ENCODE assay signal across 18 cellular contexts in the genomic region with DNA sequence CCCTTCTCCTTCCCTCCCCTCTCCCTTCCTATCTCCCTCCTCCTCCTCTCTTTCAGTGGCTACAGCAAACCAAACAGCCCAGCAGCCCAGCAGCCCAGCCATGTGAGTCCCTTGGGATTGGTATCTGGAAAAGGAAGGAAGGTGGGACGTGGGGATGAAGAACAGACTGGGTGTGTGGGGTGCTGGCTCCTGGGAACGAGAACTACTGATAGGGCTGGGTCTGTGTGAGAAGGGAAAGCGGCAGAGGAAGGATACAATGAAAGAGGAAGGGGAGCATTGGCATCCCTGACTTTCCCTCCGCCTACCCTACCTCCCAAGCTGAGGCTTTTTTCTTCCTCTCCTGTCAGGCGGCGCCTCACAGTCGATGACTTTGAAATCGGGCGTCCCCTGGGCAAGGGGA. TPM values are rescaled to one million over a fixed set of nuclear protein-coding genes. Genes with fewer than 3 reads are reported as not detected.
A peak's percentile ranks its signal among the peaks of the same experiment; 100 is the strongest.
DNase-seq lines count a peak whose midpoint lies in the region; TF ChIP-seq lines count a peak whose summit lies in the region.
"Had no signal": no experiment of that assay in that cellular context is flagged by ENCODE, and none has a peak within 500 bp of the region (broad histone marks: within the 10 kb centered on the region; RNA-seq: fewer than 3 reads in every experiment).

No MANE protein-coding gene starts in this region.

- intact Hi-C loops in esophagus muscularis mucosa (cut with DNase I): no loop called here

- H3K18ac ChIP-seq in mesendoderm (ENCODE audit: low read length): no peak overlapping the region

- CTCF ChIA-PET in GM10248 (lab: Yijun Ruan, JAX): no interaction called here

- H3K27ac ChIP-seq in esophagus muscularis mucosa (replicated peaks in 1 of 4) (no peak overlapping the region), mesendoderm (ENCODE audit: low read depth, low read length) (no peak overlapping the region)
- H3K27ac ChIP-seq: SK-N-MC had no signal

- no peak overlapping the region for H4K8ac ChIP-seq in mesendoderm (ENCODE audit: low read depth, low read length)

- H3K36me3 ChIP-seq in ES-I3 (ENCODE audit: insufficient read depth, low read length) (no peaks in the 10 kb centered on the region; the same call in none of the 2 replicates), esophagus muscularis mucosa (no peaks in the 10 kb centered on the region), mesendoderm (ENCODE audit: control insufficient read depth, insufficient read depth, low read length) (no peaks in the 10 kb centered on the region)
- H3K36me3 ChIP-seq: MG63 had no signal

- no peaks in the 10 kb centered on the region for H3K79me1 ChIP-seq in mesendoderm (ENCODE audit: low read length)

- H3K27me3 ChIP-seq in esophagus muscularis mucosa (no peaks in the 10 kb centered on the region), mesendoderm (ENCODE audit: insufficient read depth, low read length, poor library complexity) (no peaks in the 10 kb centered on the region)
- H3K27me3 ChIP-seq: MG63 had no signal

- no peak overlapping the region for H3K4ac ChIP-seq in mesendoderm (ENCODE audit: low read depth, low read length)

- no peak overlapping the region for H2BK120ac ChIP-seq in mesendoderm (ENCODE audit: low read depth, low read length)

- peak overlapping the region; percentile 86; the same call in 1 of the 2 replicates for H3K9ac ChIP-seq in ES-I3 (ENCODE audit: low read depth, low read length)
- peak overlapping the region; percentile 4 for H3K9ac ChIP-seq in mesendoderm (ENCODE audit: low read length)

- no peak overlapping the region for H2BK15ac ChIP-seq in mesendoderm (replicated peaks; ENCODE audit: low read depth)

- TF ChIP-seq POLR2A in esophagus muscularis mucosa (IDR thresholded peaks at IDR 0.05; ENCODE audit: low read depth): no peak

- POLR2A ChIA-PET in GM10248 (lab: Yijun Ruan, JAX): no interaction called here

- H3K56ac ChIP-seq in mesendoderm (ENCODE audit: low read length): peak overlapping the region; percentile 1

- no peak for TF ChIP-seq EP300 in esophagus muscularis mucosa (IDR thresholded peaks at IDR 0.05)

- TF ChIP-seq CTCF in esophagus muscularis mucosa (IDR thresholded peaks at IDR 0.05) (no peak), GM10248 (IDR thresholded peaks at IDR 0.05; ENCODE audit: control extremely low read depth, extremely low read depth, low read depth, missing control alignments) (no peak)

- H3K4me3 ChIP-seq in esophagus muscularis mucosa (no peak overlapping the region), mesendoderm (ENCODE audit: low read length) (no peak overlapping the region)
- H3K4me3 ChIP-seq: MG63, SK-N-MC had no signal

- WGBS in esophagus muscularis mucosa: 72% methylated on average over 9 of the region's 9 CpGs
- no CpG with 5 or more reads among the region's 9 CpGs for WGBS in mesendoderm (ENCODE audit: extremely low coverage, insufficient coverage, low lambda C conversion rate)

- H3K4me1 ChIP-seq in ES-I3 (ENCODE audit: insufficient read depth, low read length): no peaks in the 10 kb centered on the region
- no peaks in the 10 kb centered on the region for H3K4me1 ChIP-seq in esophagus muscularis mucosa
- peaks cover 2% of the 10 kb centered on the region for H3K4me1 ChIP-seq in mesendoderm (ENCODE audit: control insufficient read depth, low read depth, low read length)

- peak overlapping the region; percentile 1 for H3K4me2 ChIP-seq in mesendoderm (ENCODE audit: low read length)

- H3K79me2 ChIP-seq in mesendoderm (ENCODE audit: control insufficient read depth, insufficient read depth, low read length): no peaks in the 10 kb centered on the region

- DNase-seq in NCI-H69 (lab: John Stamatoyannopoulos, UW) (peak; percentile 3), esophagus muscularis mucosa (ENCODE audit: extremely low spot score) (peak; percentile 62), mesendoderm (peak; percentile 5), NCI-H1417 treated with DMSO at 0.1 percent for 48 hours (lab: John Stamatoyannopoulos, UW) (no peak), anterior cingulate cortex (lab: John Stamatoyannopoulos, UW) (no peak), GM10248 (ENCODE audit: extremely low spot score) (no peak), NCI-H1092 (lab: John Stamatoyannopoulos, UW) (no peak)
- DNase-seq: C1 segment of cervical spinal cord, DMS 273 treated with DMSO at 0.1 percent for 48 hours, Karpas-422, MG63, NCI-H1092 treated with DMSO at 0.1 percent for 48 hours, NCI-H1694, NCI-H2227 treated with DMSO at 0.1 percent for 48 hours, NCI-H524, Right ventricle myocardium superior had no signal

- H3K9me3 ChIP-seq in ES-I3 (ENCODE audit: control insufficient read depth, insufficient read depth, low read length) (no peaks in the 10 kb centered on the region), esophagus muscularis mucosa (no peaks in the 10 kb centered on the region)
- H3K9me3 ChIP-seq: MG63 had no signal

- no peak overlapping the region for H2BK5ac ChIP-seq in mesendoderm (ENCODE audit: low read length)

- no peak overlapping the region for H2AK5ac ChIP-seq in mesendoderm (ENCODE audit: low read length)

- no peak overlapping the region for H3K23ac ChIP-seq in mesendoderm (ENCODE audit: low read length)

- H4K5ac ChIP-seq in mesendoderm (ENCODE audit: low read length): no peak overlapping the region

RNA-seq across cellular contexts. Expression of gene AURKC, which starts 0.9 kb away (rescaled TPM):
- 1 to 10 TPM in 1 of 4 donors, under 1 TPM in 3; 0.33 to 1.2 (median 0.85) TPM for total RNA-seq in esophagus muscularis mucosa
- polyA plus RNA-seq in mesendoderm (2013, experiment 1 of 2): 7.7 TPM
- polyA plus RNA-seq in mesendoderm (2013, experiment 2 of 2): 7.3 TPM

RNA-seq across cellular contexts. Expression of gene ZNF805, which starts 8.7 kb away (rescaled TPM):
- 10 to 100 TPM; 13.3 to 19.7 (median 17.3) TPM for total RNA-seq in esophagus muscularis mucosa
- polyA plus RNA-seq in mesendoderm (2013, experiment 1 of 2): 2.5 TPM
- 2.3 TPM for polyA plus RNA-seq in mesendoderm (2013, experiment 2 of 2)

RNA-seq across cellular contexts. Expression of gene ZNF264, which starts 40.4 kb away (rescaled TPM):
- 10 to 100 TPM; 24.1 to 66.7 (median 42.5) TPM for total RNA-seq in esophagus muscularis mucosa
- 4.8 TPM for polyA plus RNA-seq in mesendoderm (2013, experiment 1 of 2)
- 4.6 TPM for polyA plus RNA-seq in mesendoderm (2013, experiment 2 of 2)

RNA-seq across cellular contexts. Expression of gene ZNF460, which starts 48.6 kb away (rescaled TPM):
- total RNA-seq in esophagus muscularis mucosa: 10 to 100 TPM; 46.1 to 75.0 (median 50.1) TPM
- polyA plus RNA-seq in mesendoderm (2013, experiment 1 of 2): 3.2 TPM
- polyA plus RNA-seq in mesendoderm (2013, experiment 2 of 2): 3.0 TPM

Comparison
In these comparisons a context has a peak if more than half of its experiments do, and no peak if none do; other contexts are left out.
1. DNase-seq: peak in NCI-H69 (single experiment), esophagus muscularis mucosa (single experiment) and mesendoderm (single experiment); none in NCI-H1417 treated with DMSO at 0.1 percent for 48 hours (single experiment), anterior cingulate cortex (0 of 58), GM10248 (single experiment) and NCI-H1092 (single experiment).